In genomic region chr5:169064093-169064492, GRCh38 we compare ENCODE assay signal across 20 cellular contexts.
DNase-seq lines count a peak whose midpoint lies in the region; ATAC-seq lines count a peak whose summit lies in the region.
"Had no signal": no experiment of that assay in that cellular context is flagged by ENCODE, and none has a peak within 500 bp of the region (broad histone marks: within the 10 kb centered on the region; RNA-seq: fewer than 3 reads in every experiment).

No MANE protein-coding gene starts in this region.

- H3K4me1 Mint-ChIP-seq in activated CD4-positive, alpha-beta T cell treated with anti-CD3 and anti-CD28 coated beads, Interleukin-2, amount 10 ng/mL, durations not matched to agents 24 days and 14 days = no peaks in the 10 kb centered on the region
- H3K4me1 Mint-ChIP-seq: B cell had no signal

- H3K4me3 Mint-ChIP-seq in activated CD4-positive, alpha-beta T cell treated with anti-CD3 and anti-CD28 coated beads, Interleukin-2, amount 10 ng/mL, durations not matched to agents 24 days and 14 days = no peak overlapping the region
- H3K4me3 Mint-ChIP-seq: B cell had no signal

- no peak for ATAC-seq in GM19035 (IDR thresholded peaks at IDR 0.05; ENCODE audit: unreplicated experiment)

- no peaks in the 10 kb centered on the region for H3K36me3 Mint-ChIP-seq in activated CD4-positive, alpha-beta T cell treated with anti-CD3 and anti-CD28 coated beads, Interleukin-2, amount 10 ng/mL, durations not matched to agents 24 days and 14 days (ENCODE audit: low read depth)

- in situ Hi-C loops in Caki2 (cut with HindIII; ENCODE audit: low pct_unique_long_range_greater_than_20kb, low sequenced_read_pairs) = no loop called here

- DNase-seq in Caki2 (ENCODE audit: low read depth) (peak; percentile 47), NCI-H82 treated with DMSO at 0.1 percent for 48 hours (lab: John Stamatoyannopoulos, UW; ENCODE audit: unreplicated experiment) (peak; percentile 15), dedifferentiated amniotic fluid mesenchymal stem cell (ENCODE audit: extremely low spot score) (peak; percentile 32), renal cortical epithelial cell (ENCODE audit: low read depth) (peak; percentile 26), activated gamma-delta T cell treated with Interleukin-2 at 50 U/mL for 16 hours (no peak)
- no peak for DNase-seq in effector CD4-positive, alpha-beta T cell
- DNase-seq in activated CD4-positive, alpha-beta T cell treated with anti-CD3 and anti-CD28 coated beads, Interleukin-2, amount 10 ng/mL, durations not matched to agents 24 days and 14 days = no peak
- DNase-seq: activated CD8-positive, alpha-beta memory T cell treated with anti-CD3 and anti-CD28 coated beads for 24 hours; activated effector memory CD4-positive, alpha-beta T cell treated with Interleukin-2 at 50 U/mL for 16 hours; lower lobe of right lung; NCI-H1417 treated with DMSO at 0.1 percent for 48 hours; NCI-H510A treated with DMSO at 0.1 percent for 48 hours; nephron progenitor cell; PC-9; sigmoid colon; stimulated activated CD4-positive, alpha-beta T cell treated with anti-CD3 and anti-CD28 coated beads, Interleukin-4, amount 100 ng/mL, for 4 hours; T-helper 1 cell; WERI-Rb-1 had no signal

- H3K27ac Mint-ChIP-seq in activated CD4-positive, alpha-beta T cell treated with anti-CD3 and anti-CD28 coated beads, Interleukin-2, amount 10 ng/mL, durations not matched to agents 24 days and 14 days = no peak overlapping the region
- H3K27ac Mint-ChIP-seq: B cell had no signal

- H3K9me3 Mint-ChIP-seq in activated CD4-positive, alpha-beta T cell treated with anti-CD3 and anti-CD28 coated beads, Interleukin-2, amount 10 ng/mL, durations not matched to agents 24 days and 14 days = no peaks in the 10 kb centered on the region
- H3K9me3 Mint-ChIP-seq: nephron progenitor cell had no signal

- intact Hi-C loops in activated CD4-positive, alpha-beta T cell treated with anti-CD3 and anti-CD28 coated beads, Interleukin-2, amount 10 ng/mL, durations not matched to agents 24 days and 14 days (cut with micrococcal nuclease) = no loop called here

- peaks cover 6% of the 10 kb centered on the region for H3K27me3 Mint-ChIP-seq in activated CD4-positive, alpha-beta T cell treated with anti-CD3 and anti-CD28 coated beads, Interleukin-2, amount 10 ng/mL, durations not matched to agents 24 days and 14 days

Comparison
In these comparisons a context has a peak if more than half of its experiments do, and no peak if none do; other contexts are left out.
1. DNase-seq: peak in Caki2 (single experiment), NCI-H82 treated with DMSO at 0.1 percent for 48 hours (single experiment), dedifferentiated amniotic fluid mesenchymal stem cell (single experiment) and renal cortical epithelial cell (single experiment); none in activated gamma-delta T cell treated with Interleukin-2 at 50 U/mL for 16 hours (single experiment), effector CD4-positive, alpha-beta T cell (single experiment) and activated CD4-positive, alpha-beta T cell treated with anti-CD3 and anti-CD28 coated beads, Interleukin-2, amount 10 ng/mL, durations not matched to agents 24 days and 14 days (single experiment).